In genomic region chr4:130359537-130359936, GRCh38 we compare ENCODE assay signal across 12 cellular contexts.
DNase-seq lines count a peak whose midpoint lies in the region; TF ChIP-seq lines count a peak whose summit lies in the region.
"Had no signal": no experiment of that assay in that cellular context is flagged by ENCODE, and none has a peak within 500 bp of the region (broad histone marks: within the 10 kb centered on the region; RNA-seq: fewer than 3 reads in every experiment).

No MANE protein-coding gene starts in this region.

- no peaks in the 10 kb centered on the region for H3K9me3 ChIP-seq in A673 (ENCODE audit: low read depth, low read length, poor library complexity, severe bottlenecking)
- H3K9me3 ChIP-seq in WERI-Rb-1 (ENCODE audit: severe bottlenecking) = no peaks in the 10 kb centered on the region

- no peaks in the 10 kb centered on the region for H3K27me3 Mint-ChIP-seq in HFFc6 (ENCODE audit: insufficient read depth)

- H3K27me3 ChIP-seq in A673 (replicated peaks; ENCODE audit: insufficient read depth, low read depth, low read length, poor library complexity) (no peaks in the 10 kb centered on the region), WERI-Rb-1 (ENCODE audit: insufficient read depth, low read depth, severe bottlenecking) (no peaks in the 10 kb centered on the region)

- H3K4me1 ChIP-seq in A673 (ENCODE audit: insufficient read depth, low read length, poor library complexity, severe bottlenecking) = peaks cover 15% of the 10 kb centered on the region

- H3K36me3 Mint-ChIP-seq in HFFc6 (ENCODE audit: low read depth) = no peaks in the 10 kb centered on the region

- H3K4me1 Mint-ChIP-seq in HFFc6 (ENCODE audit: low read depth) = no peaks in the 10 kb centered on the region

- intact Hi-C loops in A673 (cut with micrococcal nuclease; ENCODE audit: unreplicated experiment) = loop anchor here (2.0 to 10.0 kb wide), 4 partner anchors 175 to 725 kb away; no protein-coding TSS in a partner anchor

- POLR2A ChIA-PET in A673 (lab: Charles Lee; ENCODE audit: low non-redundant PET) = no interaction called here

- no peak overlapping the region for H3K4me3 Mint-ChIP-seq in HFFc6
- H3K4me3 Mint-ChIP-seq: activated T-cell treated with anti-CD3 and anti-CD28 coated beads, Interleukin-2, amount 50 U/mL, for 72 hours had no signal

- H3K9me3 Mint-ChIP-seq in HFFc6 = no peaks in the 10 kb centered on the region
- H3K9me3 Mint-ChIP-seq: activated T-cell treated with anti-CD3 and anti-CD28 coated beads, Interleukin-2, amount 50 U/mL, for 72 hours had no signal

- H3K27ac ChIP-seq in A673 (ENCODE audit: low read depth, low read length, poor library complexity, severe bottlenecking) (no peak overlapping the region), WERI-Rb-1 (no peak overlapping the region)

- H3K36me3 ChIP-seq in A673 (ENCODE audit: insufficient read depth, low read length, poor library complexity, severe bottlenecking) = no peaks in the 10 kb centered on the region
- no peaks in the 10 kb centered on the region for H3K36me3 ChIP-seq in WERI-Rb-1

- DNase-seq in A673 (ENCODE audit: low spot score) = peak; percentile 76
- peak; percentile 37 for DNase-seq in HFFc6
- no peak for DNase-seq in WERI-Rb-1
- peak; percentile 14 for DNase-seq in hepatic stellate cell (ENCODE audit: low spot score)
- no peak for DNase-seq in stimulated activated naive CD4-positive, alpha-beta T cell treated with Interleukin-2 at 50 U/mL for 16 hours (lab: John Stamatoyannopoulos, UW)
- DNase-seq in NCI-H748 treated with DMSO at 0.1 percent for 48 hours (lab: John Stamatoyannopoulos, UW) = no peak
- no peak for DNase-seq in mesenteric fat pad (ENCODE audit: low spot score)
- no peak for DNase-seq in GM19238 (ENCODE audit: insufficient read length, low spot score)
- DNase-seq: activated T-cell treated with anti-CD3 and anti-CD28 coated beads, Interleukin-2, amount 50 U/mL, for 72 hours; Calu3; glutamatergic neuron; stimulated activated naive CD4-positive, alpha-beta T cell had no signal

- H3K27ac Mint-ChIP-seq in HFFc6 = no peak overlapping the region
- H3K27ac Mint-ChIP-seq: activated T-cell treated with anti-CD3 and anti-CD28 coated beads, Interleukin-2, amount 50 U/mL, for 72 hours had no signal

- H3K4me3 ChIP-seq in A673 (ENCODE audit: low read depth, low read length, poor library complexity, severe bottlenecking) (no peak overlapping the region), WERI-Rb-1 (ENCODE audit: low read depth, low read length) (no peak overlapping the region)

- TF ChIP-seq CTCF in A673 (conservative IDR thresholded peaks at IDR 0.05; ENCODE audit: low read depth, low read length) (peak; percentile 68), HFFc6 (IDR thresholded peaks at IDR 0.05) (peak; percentile 79), WERI-Rb-1 (IDR thresholded peaks at IDR 0.05; ENCODE audit: low read depth, low read length) (0 out of 2 replicates have a peak, but pooled peaks have one; percentile 7)

- CTCF ChIA-PET in A673 (lab: Charles Lee) = interaction anchor here (1.1 kb wide), 1 partner anchor 943 kb away, joined by 3 read pairs; no protein-coding TSS in a partner anchor

- BruUV-seq in A673 (replicated peaks; lab: Mats Ljungman, UMichigan) = no TSS peak

Comparison
In these comparisons a context has a peak if more than half of its experiments do, and no peak if none do; other contexts are left out.
1. DNase-seq: peak in A673 (single experiment), HFFc6 (single experiment) and hepatic stellate cell (single experiment); none in WERI-Rb-1 (single experiment), stimulated activated naive CD4-positive, alpha-beta T cell treated with Interleukin-2 at 50 U/mL for 16 hours (single experiment), NCI-H748 treated with DMSO at 0.1 percent for 48 hours (single experiment), mesenteric fat pad (single experiment) and GM19238 (single experiment).
2. CTCF ChIP-seq: peak in every context shown above with its lines; median percentile 79 in HFFc6; 68 in A673; 7 in WERI-Rb-1.